ENCODE assay signal across 1 cellular context in the genomic region with DNA sequence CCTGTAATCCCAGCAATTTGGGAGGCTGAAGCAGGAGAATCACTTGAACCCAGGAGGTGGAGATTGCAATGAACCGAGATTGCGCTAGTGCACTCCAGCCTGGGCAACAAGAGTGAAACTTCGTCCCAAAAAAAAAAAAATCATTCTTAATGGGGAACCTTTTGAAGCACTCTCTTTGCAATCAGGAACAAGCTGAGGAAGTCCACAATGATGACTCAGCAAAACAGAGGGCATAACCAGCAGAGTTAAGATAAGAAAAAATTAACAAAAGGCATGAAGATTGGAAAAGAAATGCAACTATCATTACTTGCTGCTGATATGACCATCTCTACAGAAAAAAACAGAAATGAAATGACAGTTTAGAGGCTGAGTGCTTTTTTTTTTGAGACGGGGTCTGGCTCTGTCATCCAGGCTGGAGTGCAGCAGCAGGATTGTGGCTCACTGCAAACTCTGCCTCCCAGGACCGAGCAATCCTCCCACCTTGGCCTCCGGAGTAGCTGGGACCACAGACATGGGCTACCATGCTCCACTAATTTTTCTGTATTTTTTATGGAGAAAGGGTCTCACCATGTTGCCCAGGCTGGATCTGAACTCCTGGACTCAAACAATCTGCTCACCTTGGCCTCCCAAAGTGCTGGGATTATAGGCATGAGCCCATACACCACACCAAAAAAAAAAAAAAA.
TF ChIP-seq lines count a peak whose summit lies in the region.

No MANE protein-coding gene starts in this region.

TF ChIP-seq in SK-N-SH, 30 proteins besides CTCF, POLR2A, EP300 and RAD21:
- TF ChIP-seq, protein P1, sequence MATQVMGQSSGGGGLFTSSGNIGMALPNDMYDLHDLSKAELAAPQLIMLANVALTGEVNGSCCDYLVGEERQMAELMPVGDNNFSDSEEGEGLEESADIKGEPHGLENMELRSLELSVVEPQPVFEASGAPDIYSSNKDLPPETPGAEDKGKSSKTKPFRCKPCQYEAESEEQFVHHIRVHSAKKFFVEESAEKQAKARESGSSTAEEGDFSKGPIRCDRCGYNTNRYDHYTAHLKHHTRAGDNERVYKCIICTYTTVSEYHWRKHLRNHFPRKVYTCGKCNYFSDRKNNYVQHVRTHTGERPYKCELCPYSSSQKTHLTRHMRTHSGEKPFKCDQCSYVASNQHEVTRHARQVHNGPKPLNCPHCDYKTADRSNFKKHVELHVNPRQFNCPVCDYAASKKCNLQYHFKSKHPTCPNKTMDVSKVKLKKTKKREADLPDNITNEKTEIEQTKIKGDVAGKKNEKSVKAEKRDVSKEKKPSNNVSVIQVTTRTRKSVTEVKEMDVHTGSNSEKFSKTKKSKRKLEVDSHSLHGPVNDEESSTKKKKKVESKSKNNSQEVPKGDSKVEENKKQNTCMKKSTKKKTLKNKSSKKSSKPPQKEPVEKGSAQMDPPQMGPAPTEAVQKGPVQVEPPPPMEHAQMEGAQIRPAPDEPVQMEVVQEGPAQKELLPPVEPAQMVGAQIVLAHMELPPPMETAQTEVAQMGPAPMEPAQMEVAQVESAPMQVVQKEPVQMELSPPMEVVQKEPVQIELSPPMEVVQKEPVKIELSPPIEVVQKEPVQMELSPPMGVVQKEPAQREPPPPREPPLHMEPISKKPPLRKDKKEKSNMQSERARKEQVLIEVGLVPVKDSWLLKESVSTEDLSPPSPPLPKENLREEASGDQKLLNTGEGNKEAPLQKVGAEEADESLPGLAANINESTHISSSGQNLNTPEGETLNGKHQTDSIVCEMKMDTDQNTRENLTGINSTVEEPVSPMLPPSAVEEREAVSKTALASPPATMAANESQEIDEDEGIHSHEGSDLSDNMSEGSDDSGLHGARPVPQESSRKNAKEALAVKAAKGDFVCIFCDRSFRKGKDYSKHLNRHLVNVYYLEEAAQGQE (IDR thresholded peaks at IDR 0.05; ENCODE audit: low read depth, low read length), result no peak
- TF ChIP-seq, protein P2, sequence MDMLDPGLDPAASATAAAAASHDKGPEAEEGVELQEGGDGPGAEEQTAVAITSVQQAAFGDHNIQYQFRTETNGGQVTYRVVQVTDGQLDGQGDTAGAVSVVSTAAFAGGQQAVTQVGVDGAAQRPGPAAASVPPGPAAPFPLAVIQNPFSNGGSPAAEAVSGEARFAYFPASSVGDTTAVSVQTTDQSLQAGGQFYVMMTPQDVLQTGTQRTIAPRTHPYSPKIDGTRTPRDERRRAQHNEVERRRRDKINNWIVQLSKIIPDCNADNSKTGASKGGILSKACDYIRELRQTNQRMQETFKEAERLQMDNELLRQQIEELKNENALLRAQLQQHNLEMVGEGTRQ (IDR thresholded peaks at IDR 0.05; ENCODE audit: borderline replicate concordance, low read depth, low read length), result no peak
- no peak for TF ChIP-seq MXI1 (IDR thresholded peaks at IDR 0.05; ENCODE audit: low read depth, low read length)
- TF ChIP-seq, protein P3, sequence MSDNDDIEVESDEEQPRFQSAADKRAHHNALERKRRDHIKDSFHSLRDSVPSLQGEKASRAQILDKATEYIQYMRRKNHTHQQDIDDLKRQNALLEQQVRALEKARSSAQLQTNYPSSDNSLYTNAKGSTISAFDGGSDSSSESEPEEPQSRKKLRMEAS (IDR thresholded peaks at IDR 0.05; ENCODE audit: low read depth), result no peak
- no peak for TF ChIP-seq FOXJ3 (CRISPR knock-in tag; IDR thresholded peaks at IDR 0.05)
- no peak for TF ChIP-seq RXRA (IDR thresholded peaks at IDR 0.05; ENCODE audit: borderline replicate concordance, low read depth)
- no peak for TF ChIP-seq NRF1 (IDR thresholded peaks at IDR 0.05; ENCODE audit: low read depth, low read length)
- TF ChIP-seq TEAD4 (IDR thresholded peaks at IDR 0.05; ENCODE audit: borderline replicate concordance, insufficient read depth), result no peak
- TF ChIP-seq YY1 (IDR thresholded peaks at IDR 0.05; ENCODE audit: low read depth), result no peak
- no peak for TF ChIP-seq RFX5 (IDR thresholded peaks at IDR 0.05; ENCODE audit: low read length)
- no peak for TF ChIP-seq CHD2 (IDR thresholded peaks at IDR 0.05; ENCODE audit: low read length, partially characterized antibody)
- no peak for TF ChIP-seq MEF2A (IDR thresholded peaks at IDR 0.05; ENCODE audit: borderline replicate concordance, low read depth)
- TF ChIP-seq SMC3 (IDR thresholded peaks at IDR 0.05; ENCODE audit: low read depth, low read length), result no peak
- no peak for TF ChIP-seq FOSL2 (IDR thresholded peaks at IDR 0.05; ENCODE audit: borderline replicate concordance, low read depth)
- TF ChIP-seq, protein P4, sequence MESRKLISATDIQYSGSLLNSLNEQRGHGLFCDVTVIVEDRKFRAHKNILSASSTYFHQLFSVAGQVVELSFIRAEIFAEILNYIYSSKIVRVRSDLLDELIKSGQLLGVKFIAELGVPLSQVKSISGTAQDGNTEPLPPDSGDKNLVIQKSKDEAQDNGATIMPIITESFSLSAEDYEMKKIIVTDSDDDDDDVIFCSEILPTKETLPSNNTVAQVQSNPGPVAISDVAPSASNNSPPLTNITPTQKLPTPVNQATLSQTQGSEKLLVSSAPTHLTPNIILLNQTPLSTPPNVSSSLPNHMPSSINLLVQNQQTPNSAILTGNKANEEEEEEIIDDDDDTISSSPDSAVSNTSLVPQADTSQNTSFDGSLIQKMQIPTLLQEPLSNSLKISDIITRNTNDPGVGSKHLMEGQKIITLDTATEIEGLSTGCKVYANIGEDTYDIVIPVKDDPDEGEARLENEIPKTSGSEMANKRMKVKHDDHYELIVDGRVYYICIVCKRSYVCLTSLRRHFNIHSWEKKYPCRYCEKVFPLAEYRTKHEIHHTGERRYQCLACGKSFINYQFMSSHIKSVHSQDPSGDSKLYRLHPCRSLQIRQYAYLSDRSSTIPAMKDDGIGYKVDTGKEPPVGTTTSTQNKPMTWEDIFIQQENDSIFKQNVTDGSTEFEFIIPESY (IDR thresholded peaks at IDR 0.05; ENCODE audit: borderline replicate concordance, low read depth), result no peak
- TF ChIP-seq, protein P5, sequence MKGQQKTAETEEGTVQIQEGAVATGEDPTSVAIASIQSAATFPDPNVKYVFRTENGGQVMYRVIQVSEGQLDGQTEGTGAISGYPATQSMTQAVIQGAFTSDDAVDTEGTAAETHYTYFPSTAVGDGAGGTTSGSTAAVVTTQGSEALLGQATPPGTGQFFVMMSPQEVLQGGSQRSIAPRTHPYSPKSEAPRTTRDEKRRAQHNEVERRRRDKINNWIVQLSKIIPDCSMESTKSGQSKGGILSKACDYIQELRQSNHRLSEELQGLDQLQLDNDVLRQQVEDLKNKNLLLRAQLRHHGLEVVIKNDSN (IDR thresholded peaks at IDR 0.05; ENCODE audit: borderline replicate concordance, low read depth), result no peak
- no peak for TF ChIP-seq SIN3A (IDR thresholded peaks at IDR 0.05; ENCODE audit: borderline replicate concordance, low read depth, low read length)
